In the genomic region with DNA sequence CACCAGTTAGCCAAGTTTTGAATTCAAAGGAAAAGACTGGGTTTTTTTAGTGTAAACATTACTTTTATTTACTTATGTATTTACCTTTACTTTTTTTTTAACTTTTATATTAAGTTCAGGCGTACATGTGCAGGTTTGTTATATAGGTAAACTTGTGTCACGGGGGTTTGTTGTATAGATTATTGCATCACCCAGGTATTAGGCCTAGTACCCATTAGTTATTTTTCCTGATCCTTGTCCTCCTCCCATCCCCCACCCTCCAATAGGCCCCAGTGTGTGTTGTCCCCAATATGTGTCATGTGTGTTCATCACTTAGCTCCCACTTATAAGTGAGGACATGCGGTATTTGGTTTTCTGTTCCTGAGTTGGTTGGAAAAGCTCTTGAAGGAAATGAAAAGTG, we compare ENCODE assay signal across 3 cellular contexts.
TF ChIP-seq lines count a peak whose summit lies in the region.

No MANE protein-coding gene starts in this region.

TF ChIP-seq in GM23338, 12 proteins besides CTCF, POLR2A, EP300 and RAD21:
- TF ChIP-seq, protein P1, sequence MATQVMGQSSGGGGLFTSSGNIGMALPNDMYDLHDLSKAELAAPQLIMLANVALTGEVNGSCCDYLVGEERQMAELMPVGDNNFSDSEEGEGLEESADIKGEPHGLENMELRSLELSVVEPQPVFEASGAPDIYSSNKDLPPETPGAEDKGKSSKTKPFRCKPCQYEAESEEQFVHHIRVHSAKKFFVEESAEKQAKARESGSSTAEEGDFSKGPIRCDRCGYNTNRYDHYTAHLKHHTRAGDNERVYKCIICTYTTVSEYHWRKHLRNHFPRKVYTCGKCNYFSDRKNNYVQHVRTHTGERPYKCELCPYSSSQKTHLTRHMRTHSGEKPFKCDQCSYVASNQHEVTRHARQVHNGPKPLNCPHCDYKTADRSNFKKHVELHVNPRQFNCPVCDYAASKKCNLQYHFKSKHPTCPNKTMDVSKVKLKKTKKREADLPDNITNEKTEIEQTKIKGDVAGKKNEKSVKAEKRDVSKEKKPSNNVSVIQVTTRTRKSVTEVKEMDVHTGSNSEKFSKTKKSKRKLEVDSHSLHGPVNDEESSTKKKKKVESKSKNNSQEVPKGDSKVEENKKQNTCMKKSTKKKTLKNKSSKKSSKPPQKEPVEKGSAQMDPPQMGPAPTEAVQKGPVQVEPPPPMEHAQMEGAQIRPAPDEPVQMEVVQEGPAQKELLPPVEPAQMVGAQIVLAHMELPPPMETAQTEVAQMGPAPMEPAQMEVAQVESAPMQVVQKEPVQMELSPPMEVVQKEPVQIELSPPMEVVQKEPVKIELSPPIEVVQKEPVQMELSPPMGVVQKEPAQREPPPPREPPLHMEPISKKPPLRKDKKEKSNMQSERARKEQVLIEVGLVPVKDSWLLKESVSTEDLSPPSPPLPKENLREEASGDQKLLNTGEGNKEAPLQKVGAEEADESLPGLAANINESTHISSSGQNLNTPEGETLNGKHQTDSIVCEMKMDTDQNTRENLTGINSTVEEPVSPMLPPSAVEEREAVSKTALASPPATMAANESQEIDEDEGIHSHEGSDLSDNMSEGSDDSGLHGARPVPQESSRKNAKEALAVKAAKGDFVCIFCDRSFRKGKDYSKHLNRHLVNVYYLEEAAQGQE (IDR thresholded peaks at IDR 0.05; ENCODE audit: unreplicated experiment) = no peak

TF ChIP-seq in IMR-90, 13 proteins besides CTCF, POLR2A, EP300 and RAD21:
- TF ChIP-seq RCOR1 (IDR thresholded peaks at IDR 0.05; ENCODE audit: insufficient replicate concordance, low read length) = no peak
- TF ChIP-seq CEBPB (IDR thresholded peaks at IDR 0.05; ENCODE audit: low read depth, low read length) = peak; percentile 15; the same call in 1 of the 2 replicates
TF ChIP-seq in IMR-90: peak in this region for 1.

TF ChIP-seq in K562, 482 proteins besides CTCF, POLR2A, EP300 and RAD21:
- TF ChIP-seq KLF6 (CRISPR knock-in tag; IDR thresholded peaks at IDR 0.05; ENCODE audit: borderline replicate concordance) (no peak), ZNF699 (CRISPR knock-in tag; IDR thresholded peaks at IDR 0.05; ENCODE audit: insufficient replicate concordance) (no peak), ZKSCAN1 (IDR thresholded peaks at IDR 0.05; ENCODE audit: low read depth, low read length) (0 out of 2 replicates have a peak, but pooled peaks have one; percentile 44), ARID2 (IDR thresholded peaks at IDR 0.05) (no peak), ARID4B (CRISPR knock-in tag; IDR thresholded peaks at IDR 0.05) (no peak), SRSF9 (IDR thresholded peaks at IDR 0.05; ENCODE audit: borderline replicate concordance, low read depth, low read length) (no peak), ATF3 (IDR thresholded peaks at IDR 0.05) (peak; percentile 62; the same call in 1 of the 2 replicates), ATF3 (CRISPR knock-in tag; conservative IDR thresholded peaks at IDR 0.05) (no peak), CEBPG (CRISPR knock-in tag; IDR thresholded peaks at IDR 0.05) (no peak), CEBPG (tag; conservative IDR thresholded peaks at IDR 0.05 in 1 of 2, IDR thresholded peaks at IDR 0.05 in 1 of 2) (peak in 1 of 2 experiments; percentile 57; a peak in 2 of 4 replicates), GTF2E2 (tag; IDR thresholded peaks at IDR 0.05) (no peak), BACH1 (tag; IDR thresholded peaks at IDR 0.05) (no peak), BRF1 (IDR thresholded peaks at IDR 0.05; ENCODE audit: borderline replicate concordance, extremely low read depth, insufficient read length) (no peak)
